1 cellular context compared by ENCODE assay signal in the genomic region with DNA sequence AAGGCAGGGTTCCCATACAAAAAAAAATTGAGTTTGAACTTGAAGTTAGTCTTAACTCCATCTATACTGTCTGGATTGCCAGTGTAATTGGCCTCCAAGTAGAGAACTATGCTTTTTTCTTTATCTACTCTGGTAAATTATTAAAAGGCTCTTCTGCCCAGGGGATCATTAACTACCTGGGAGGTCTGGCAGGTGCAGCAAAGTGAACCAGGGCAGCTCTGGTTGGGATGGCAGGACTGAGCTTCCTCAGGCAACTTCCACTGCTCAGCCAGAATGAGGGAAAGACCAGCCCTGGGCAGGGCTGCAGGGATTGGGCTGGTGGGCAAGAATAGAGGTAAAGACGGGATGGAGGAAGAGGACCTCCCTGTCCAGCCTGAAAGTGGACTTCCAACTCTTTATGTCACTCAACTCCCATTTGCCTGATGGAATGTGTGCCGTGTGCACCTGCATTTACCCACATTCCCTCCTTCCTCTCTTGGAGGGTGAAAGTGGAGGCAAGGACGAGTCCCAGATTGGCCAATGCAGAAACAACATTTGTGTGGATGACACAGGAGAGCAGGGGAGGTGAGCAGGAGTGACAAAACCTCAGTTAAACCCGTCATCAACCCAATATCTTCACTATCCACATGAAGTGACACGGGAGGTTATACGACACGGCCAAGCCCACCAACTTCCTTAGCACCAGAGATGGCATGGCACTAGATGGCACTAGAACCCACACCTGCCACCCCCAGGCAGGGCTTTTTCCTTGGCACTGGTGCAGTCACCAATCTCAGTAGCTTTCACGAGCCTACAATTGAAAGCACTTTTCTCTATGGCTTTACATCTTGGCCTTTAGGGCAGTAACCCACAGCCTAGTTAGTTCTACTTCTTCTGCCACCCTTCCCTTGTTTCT.
A peak's percentile ranks its signal among the peaks of the same experiment; 100 is the strongest.
TF ChIP-seq lines count a peak whose summit lies in the region.

No MANE protein-coding gene starts in this region.

TF ChIP-seq in liver, 16 proteins besides CTCF, POLR2A, EP300 and RAD21 (continued from another document):
- TF ChIP-seq, protein P1, sequence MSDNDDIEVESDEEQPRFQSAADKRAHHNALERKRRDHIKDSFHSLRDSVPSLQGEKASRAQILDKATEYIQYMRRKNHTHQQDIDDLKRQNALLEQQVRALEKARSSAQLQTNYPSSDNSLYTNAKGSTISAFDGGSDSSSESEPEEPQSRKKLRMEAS (IDR thresholded peaks at IDR 0.05), result no peak
- TF ChIP-seq NR2F2 (IDR thresholded peaks at IDR 0.05), result no peak
- TF ChIP-seq, protein P2, sequence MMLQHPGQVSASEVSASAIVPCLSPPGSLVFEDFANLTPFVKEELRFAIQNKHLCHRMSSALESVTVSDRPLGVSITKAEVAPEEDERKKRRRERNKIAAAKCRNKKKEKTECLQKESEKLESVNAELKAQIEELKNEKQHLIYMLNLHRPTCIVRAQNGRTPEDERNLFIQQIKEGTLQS (IDR thresholded peaks at IDR 0.05), result no peak
- no peak for TF ChIP-seq GABPA (IDR thresholded peaks at IDR 0.05 in 1 of 2, conservative IDR thresholded peaks at IDR 0.05 in 1 of 2)
- TF ChIP-seq JUND (IDR thresholded peaks at IDR 0.05), result no peak
- peak; percentile 28 for TF ChIP-seq YY1 (IDR thresholded peaks at IDR 0.05)
- no peak for TF ChIP-seq HNF4G (IDR thresholded peaks at IDR 0.05)
- TF ChIP-seq, protein P3, sequence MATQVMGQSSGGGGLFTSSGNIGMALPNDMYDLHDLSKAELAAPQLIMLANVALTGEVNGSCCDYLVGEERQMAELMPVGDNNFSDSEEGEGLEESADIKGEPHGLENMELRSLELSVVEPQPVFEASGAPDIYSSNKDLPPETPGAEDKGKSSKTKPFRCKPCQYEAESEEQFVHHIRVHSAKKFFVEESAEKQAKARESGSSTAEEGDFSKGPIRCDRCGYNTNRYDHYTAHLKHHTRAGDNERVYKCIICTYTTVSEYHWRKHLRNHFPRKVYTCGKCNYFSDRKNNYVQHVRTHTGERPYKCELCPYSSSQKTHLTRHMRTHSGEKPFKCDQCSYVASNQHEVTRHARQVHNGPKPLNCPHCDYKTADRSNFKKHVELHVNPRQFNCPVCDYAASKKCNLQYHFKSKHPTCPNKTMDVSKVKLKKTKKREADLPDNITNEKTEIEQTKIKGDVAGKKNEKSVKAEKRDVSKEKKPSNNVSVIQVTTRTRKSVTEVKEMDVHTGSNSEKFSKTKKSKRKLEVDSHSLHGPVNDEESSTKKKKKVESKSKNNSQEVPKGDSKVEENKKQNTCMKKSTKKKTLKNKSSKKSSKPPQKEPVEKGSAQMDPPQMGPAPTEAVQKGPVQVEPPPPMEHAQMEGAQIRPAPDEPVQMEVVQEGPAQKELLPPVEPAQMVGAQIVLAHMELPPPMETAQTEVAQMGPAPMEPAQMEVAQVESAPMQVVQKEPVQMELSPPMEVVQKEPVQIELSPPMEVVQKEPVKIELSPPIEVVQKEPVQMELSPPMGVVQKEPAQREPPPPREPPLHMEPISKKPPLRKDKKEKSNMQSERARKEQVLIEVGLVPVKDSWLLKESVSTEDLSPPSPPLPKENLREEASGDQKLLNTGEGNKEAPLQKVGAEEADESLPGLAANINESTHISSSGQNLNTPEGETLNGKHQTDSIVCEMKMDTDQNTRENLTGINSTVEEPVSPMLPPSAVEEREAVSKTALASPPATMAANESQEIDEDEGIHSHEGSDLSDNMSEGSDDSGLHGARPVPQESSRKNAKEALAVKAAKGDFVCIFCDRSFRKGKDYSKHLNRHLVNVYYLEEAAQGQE (IDR thresholded peaks at IDR 0.05), result no peak
- TF ChIP-seq, protein P4, sequence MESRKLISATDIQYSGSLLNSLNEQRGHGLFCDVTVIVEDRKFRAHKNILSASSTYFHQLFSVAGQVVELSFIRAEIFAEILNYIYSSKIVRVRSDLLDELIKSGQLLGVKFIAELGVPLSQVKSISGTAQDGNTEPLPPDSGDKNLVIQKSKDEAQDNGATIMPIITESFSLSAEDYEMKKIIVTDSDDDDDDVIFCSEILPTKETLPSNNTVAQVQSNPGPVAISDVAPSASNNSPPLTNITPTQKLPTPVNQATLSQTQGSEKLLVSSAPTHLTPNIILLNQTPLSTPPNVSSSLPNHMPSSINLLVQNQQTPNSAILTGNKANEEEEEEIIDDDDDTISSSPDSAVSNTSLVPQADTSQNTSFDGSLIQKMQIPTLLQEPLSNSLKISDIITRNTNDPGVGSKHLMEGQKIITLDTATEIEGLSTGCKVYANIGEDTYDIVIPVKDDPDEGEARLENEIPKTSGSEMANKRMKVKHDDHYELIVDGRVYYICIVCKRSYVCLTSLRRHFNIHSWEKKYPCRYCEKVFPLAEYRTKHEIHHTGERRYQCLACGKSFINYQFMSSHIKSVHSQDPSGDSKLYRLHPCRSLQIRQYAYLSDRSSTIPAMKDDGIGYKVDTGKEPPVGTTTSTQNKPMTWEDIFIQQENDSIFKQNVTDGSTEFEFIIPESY (IDR thresholded peaks at IDR 0.05), result no peak
- TF ChIP-seq EGR1 (IDR thresholded peaks at IDR 0.05; ENCODE audit: low read depth in 2 of 2), result no peak
- no peak for TF ChIP-seq RXRA (IDR thresholded peaks at IDR 0.05)
